Comparison of ENCODE assay signal across 1 cellular context in the genomic region with DNA sequence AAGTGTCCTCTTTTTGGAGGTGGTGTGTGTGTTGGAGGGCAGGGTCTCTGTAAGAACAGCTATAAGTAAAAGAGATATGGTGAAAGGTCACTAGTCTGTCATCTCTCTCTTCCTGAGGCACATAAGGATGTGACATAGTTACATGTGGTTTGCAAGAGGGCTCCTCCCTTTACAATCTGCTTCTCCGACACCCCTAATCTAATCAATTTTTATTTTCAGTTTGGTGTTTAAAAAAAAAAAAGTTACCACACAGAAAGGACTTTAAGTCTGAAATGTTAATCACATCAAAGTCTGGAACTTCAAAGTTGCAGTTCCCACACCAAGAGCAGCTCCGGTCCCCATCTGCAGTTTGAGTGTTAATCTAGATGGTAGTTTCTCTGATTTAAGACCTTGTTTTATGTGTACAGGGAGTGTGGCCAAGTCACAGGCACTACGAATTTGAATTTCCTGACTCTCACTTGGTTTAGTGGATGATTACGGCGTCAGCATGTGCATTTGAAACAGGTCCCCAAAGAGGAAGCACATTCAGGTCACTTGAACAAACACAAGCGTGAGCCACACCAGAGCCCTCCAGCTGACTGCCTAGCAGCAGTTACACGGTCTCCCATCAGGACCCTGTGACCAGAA.
TF ChIP-seq lines count a peak whose summit lies in the region.

No MANE protein-coding gene starts in this region.

TF ChIP-seq in HepG2, 621 proteins besides CTCF, POLR2A, EP300 and RAD21 (continued from another document):
- TF ChIP-seq, protein P1, sequence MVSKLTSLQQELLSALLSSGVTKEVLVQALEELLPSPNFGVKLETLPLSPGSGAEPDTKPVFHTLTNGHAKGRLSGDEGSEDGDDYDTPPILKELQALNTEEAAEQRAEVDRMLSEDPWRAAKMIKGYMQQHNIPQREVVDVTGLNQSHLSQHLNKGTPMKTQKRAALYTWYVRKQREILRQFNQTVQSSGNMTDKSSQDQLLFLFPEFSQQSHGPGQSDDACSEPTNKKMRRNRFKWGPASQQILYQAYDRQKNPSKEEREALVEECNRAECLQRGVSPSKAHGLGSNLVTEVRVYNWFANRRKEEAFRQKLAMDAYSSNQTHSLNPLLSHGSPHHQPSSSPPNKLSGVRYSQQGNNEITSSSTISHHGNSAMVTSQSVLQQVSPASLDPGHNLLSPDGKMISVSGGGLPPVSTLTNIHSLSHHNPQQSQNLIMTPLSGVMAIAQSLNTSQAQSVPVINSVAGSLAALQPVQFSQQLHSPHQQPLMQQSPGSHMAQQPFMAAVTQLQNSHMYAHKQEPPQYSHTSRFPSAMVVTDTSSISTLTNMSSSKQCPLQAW (CRISPR knock-in tag; IDR thresholded peaks at IDR 0.05): no peak
- TF ChIP-seq, protein P2, sequence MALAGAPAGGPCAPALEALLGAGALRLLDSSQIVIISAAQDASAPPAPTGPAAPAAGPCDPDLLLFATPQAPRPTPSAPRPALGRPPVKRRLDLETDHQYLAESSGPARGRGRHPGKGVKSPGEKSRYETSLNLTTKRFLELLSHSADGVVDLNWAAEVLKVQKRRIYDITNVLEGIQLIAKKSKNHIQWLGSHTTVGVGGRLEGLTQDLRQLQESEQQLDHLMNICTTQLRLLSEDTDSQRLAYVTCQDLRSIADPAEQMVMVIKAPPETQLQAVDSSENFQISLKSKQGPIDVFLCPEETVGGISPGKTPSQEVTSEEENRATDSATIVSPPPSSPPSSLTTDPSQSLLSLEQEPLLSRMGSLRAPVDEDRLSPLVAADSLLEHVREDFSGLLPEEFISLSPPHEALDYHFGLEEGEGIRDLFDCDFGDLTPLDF (CRISPR knock-in tag; IDR thresholded peaks at IDR 0.05): no peak
TF ChIP-seq in HepG2: peak in this region for 0.
